ENCODE assay signal across 9 cellular contexts in genomic region chr10:72693599-72693915, GRCh38. TPM values are rescaled to one million over a fixed set of nuclear protein-coding genes. Genes with fewer than 3 reads are reported as not detected.
A peak's percentile ranks its signal among the peaks of the same experiment; 100 is the strongest.
DNase-seq lines count a peak whose midpoint lies in the region; ATAC-seq and TF ChIP-seq lines count a peak whose summit lies in the region.
"Had no signal": no experiment of that assay in that cellular context is flagged by ENCODE, and none has a peak within 500 bp of the region (broad histone marks: within the 10 kb centered on the region; RNA-seq: fewer than 3 reads in every experiment).

No MANE protein-coding gene starts in this region.

- peak overlapping the region; percentile 92 for H3K4me3 Mint-ChIP-seq in endothelial cell (ENCODE audit: unreplicated experiment)

- no peaks in the 10 kb centered on the region for H3K27me3 ChIP-seq in parathyroid adenoma (ENCODE audit: control insufficient read depth, insufficient read depth, low read length)

- H3K36me3 ChIP-seq in parathyroid adenoma (ENCODE audit: control insufficient read depth, insufficient read depth, low read length), result no peaks in the 10 kb centered on the region

- no peak overlapping the region for H3K9ac ChIP-seq in parathyroid adenoma

- H3K36me3 Mint-ChIP-seq in endothelial cell (ENCODE audit: low read depth, unreplicated experiment), result no peaks in the 10 kb centered on the region

- peaks cover 24% of the 10 kb centered on the region for H3K4me1 Mint-ChIP-seq in endothelial cell (ENCODE audit: unreplicated experiment)

- no peak overlapping the region for H3K27ac Mint-ChIP-seq in endothelial cell (ENCODE audit: unreplicated experiment)

- peak overlapping the region; percentile 59 for H3K4me2 ChIP-seq in parathyroid adenoma (ENCODE audit: low read length)

- ATAC-seq in GM18858 (IDR thresholded peaks at IDR 0.05; ENCODE audit: unreplicated experiment), result no peak
- no peak for ATAC-seq in HG02642 (IDR thresholded peaks at IDR 0.05; ENCODE audit: poor library complexity, unreplicated experiment)

- TF ChIP-seq CTCF in endothelial cell (IDR thresholded peaks at IDR 0.05; ENCODE audit: unreplicated experiment), result no peak
- TF ChIP-seq CTCF in parathyroid adenoma (IDR thresholded peaks at IDR 0.05), result no peak

- no peaks in the 10 kb centered on the region for H3K4me1 ChIP-seq in parathyroid adenoma

- no peak overlapping the region for H3K27ac ChIP-seq in parathyroid adenoma

- no peaks in the 10 kb centered on the region for H3K9me3 Mint-ChIP-seq in endothelial cell (ENCODE audit: unreplicated experiment)

- H2AFZ ChIP-seq in parathyroid adenoma, result peak overlapping the region; percentile 13

- peaks cover 2% of the 10 kb centered on the region for H3K27me3 Mint-ChIP-seq in endothelial cell (ENCODE audit: unreplicated experiment)

- H3K79me2 ChIP-seq in parathyroid adenoma, result peaks cover 24% of the 10 kb centered on the region

- H3K9me3 ChIP-seq in parathyroid adenoma (ENCODE audit: control insufficient read depth, low read length), result no peaks in the 10 kb centered on the region

- peak overlapping the region; percentile 58 for H3K4me3 ChIP-seq in parathyroid adenoma (ENCODE audit: low read depth, low read length)

- peak; percentile 41 for DNase-seq in EL
- DNase-seq in NCI-H69 (lab: John Stamatoyannopoulos, UW), result peak; percentile 33
- DNase-seq in endothelial cell (ENCODE audit: low spot score), result no peak
- no peak for DNase-seq in retina
- DNase-seq in activated effector memory CD4-positive, alpha-beta T cell treated with anti-CD3 and anti-CD28 coated beads, Interleukin-2, amount 50 U/mL, for 16 hours, result no peak
- DNase-seq: NCI-H1436 treated with DMSO at 0.1 percent for 48 hours had no signal

RNA-seq across cellular contexts. Expression of gene MCU, which starts 1.6 kb away (rescaled TPM):
- total RNA-seq in endothelial cell (ENCODE audit: unreplicated experiment), result 39.6 TPM

Comparison
In these comparisons a context has a peak if more than half of its experiments do, and no peak if none do; other contexts are left out.
1. DNase-seq: peak in EL (single experiment) and NCI-H69 (single experiment); none in endothelial cell (single experiment), retina (single experiment) and activated effector memory CD4-positive, alpha-beta T cell treated with anti-CD3 and anti-CD28 coated beads, Interleukin-2, amount 50 U/mL, for 16 hours (single experiment).